In genomic region chr20:25038103-25038410, GRCh38 we compare ENCODE assay signal across 12 cellular contexts. TPM values are rescaled to one million over a fixed set of nuclear protein-coding genes. Genes with fewer than 3 reads are reported as not detected.
DNase-seq lines count a peak whose midpoint lies in the region; ATAC-seq, FAIRE-seq and TF ChIP-seq lines count a peak whose summit lies in the region.
"Had no signal": no experiment of that assay in that cellular context is flagged by ENCODE, and none has a peak within 500 bp of the region (broad histone marks: within the 10 kb centered on the region; RNA-seq: fewer than 3 reads in every experiment).

No MANE protein-coding gene starts in this region.

- peak overlapping the region; percentile 12 to 84 (median 34) for H3K9ac ChIP-seq in skeletal muscle tissue (ENCODE audit: low read depth in 1 of 3, low read length in 3 of 3)
- H3K9ac ChIP-seq: neural progenitor cell had no signal

- no peaks in the 10 kb centered on the region for H3K36me3 Mint-ChIP-seq in CD4-positive, CD25-positive, alpha-beta regulatory T cell
- H3K36me3 Mint-ChIP-seq in activated B cell treated with CpG ODN at 0.5 μM for 24 hours (ENCODE audit: low read depth), result peaks cover 8% of the 10 kb centered on the region
- H3K36me3 Mint-ChIP-seq: neural progenitor cell had no signal

- TF ChIP-seq CTCF in activated B cell treated with CpG ODN at 0.5 μM for 24 hours (IDR thresholded peaks at IDR 0.05), result no peak
- no peak for TF ChIP-seq CTCF in right atrium auricular region (IDR thresholded peaks at IDR 0.05)

- peak overlapping the region; percentile 93 to 98 (median 95) for H3K27ac Mint-ChIP-seq in CD4-positive, CD25-positive, alpha-beta regulatory T cell
- peak overlapping the region; percentile 84 for H3K27ac Mint-ChIP-seq in activated B cell treated with CpG ODN at 0.5 μM for 24 hours
- H3K27ac Mint-ChIP-seq: activated T-helper 1 cell treated with anti-CD3 and anti-CD28 coated beads, Interleukin-12 subunit alpha, Interleukin-12 subunit beta, Interleukin-2, Interleukin-4 antibody, amounts not matched to agents 30 ng/mL and 10 ng/mL and 1 ng/mL, durations not matched to agents 14 hours and 24 hours and 36 hours; neural progenitor cell had no signal

- CTCF ChIA-PET in activated B cell treated with CpG ODN at 0.5 μM for 24 hours (lab: Charles Lee), result interaction anchor here (2.5 kb wide), 1 partner anchor 43 kb away, joined by 10 read pairs; no protein-coding TSS in a partner anchor

- DNase-seq in CD4-positive, CD25-positive, alpha-beta regulatory T cell, result no peak
- no peak for DNase-seq in activated B cell treated with CpG ODN at 0.5 μM for 24 hours
- DNase-seq in right atrium auricular region (ENCODE audit: low spot score), result no peak
- DNase-seq in T-helper 2 cell, result no peak
- DNase-seq in RCC 7860 (ENCODE audit: low spot score), result no peak
- DNase-seq in medulla oblongata (ENCODE audit: extremely low spot score), result no peak

- no peaks in the 10 kb centered on the region for H3K9me3 Mint-ChIP-seq in CD4-positive, CD25-positive, alpha-beta regulatory T cell
- no peaks in the 10 kb centered on the region for H3K9me3 Mint-ChIP-seq in activated B cell treated with CpG ODN at 0.5 μM for 24 hours
- H3K9me3 Mint-ChIP-seq: activated T-helper 1 cell treated with anti-CD3 and anti-CD28 coated beads, Interleukin-12 subunit alpha, Interleukin-12 subunit beta, Interleukin-2, Interleukin-4 antibody, amounts not matched to agents 30 ng/mL and 10 ng/mL and 1 ng/mL, durations not matched to agents 14 hours and 24 hours and 36 hours had no signal

- H3K27me3 ChIP-seq in CD4-positive, CD25-positive, alpha-beta regulatory T cell (ENCODE audit: control insufficient read depth, insufficient read depth, low read length), result no peaks in the 10 kb centered on the region
- H3K27me3 ChIP-seq in right atrium auricular region, result no peaks in the 10 kb centered on the region
- H3K27me3 ChIP-seq in skeletal muscle tissue (ENCODE audit: control insufficient read depth in 3 of 3, insufficient read depth in 3 of 3, low read length in 3 of 3), result no peaks in the 10 kb centered on the region
- H3K27me3 ChIP-seq: neural progenitor cell had no signal

- no peaks in the 10 kb centered on the region for H3K27me3 Mint-ChIP-seq in CD4-positive, CD25-positive, alpha-beta regulatory T cell
- H3K27me3 Mint-ChIP-seq in activated B cell treated with CpG ODN at 0.5 μM for 24 hours, result no peaks in the 10 kb centered on the region

- H3K4me1 ChIP-seq in CD4-positive, CD25-positive, alpha-beta regulatory T cell (ENCODE audit: control insufficient read depth, insufficient read depth, low read length, poor library complexity, severe bottlenecking), result peaks cover 53% of the 10 kb centered on the region
- peaks cover 0 to 94% of the 10 kb centered on the region in 2 donors for H3K4me1 ChIP-seq in right atrium auricular region
- peaks cover 73 to 85% (median 81%) of the 10 kb centered on the region in 3 donors for H3K4me1 ChIP-seq in skeletal muscle tissue (ENCODE audit: control insufficient read depth in 3 of 3, insufficient read depth in 3 of 3, low read length in 3 of 3)

- intact Hi-C loops in activated B cell treated with CpG ODN at 0.5 μM for 24 hours (cut with micrococcal nuclease), result no loop called here

- peak overlapping the region in 3 of 4 donors; percentile 26 to 64 (median 31) for H3K4me3 Mint-ChIP-seq in CD4-positive, CD25-positive, alpha-beta regulatory T cell
- H3K4me3 Mint-ChIP-seq in activated B cell treated with CpG ODN at 0.5 μM for 24 hours, result peak overlapping the region; percentile 20
- H3K4me3 Mint-ChIP-seq: activated T-helper 1 cell treated with anti-CD3 and anti-CD28 coated beads, Interleukin-12 subunit alpha, Interleukin-12 subunit beta, Interleukin-2, Interleukin-4 antibody, amounts not matched to agents 30 ng/mL and 10 ng/mL and 1 ng/mL, durations not matched to agents 14 hours and 24 hours and 36 hours; neural progenitor cell had no signal

- H3K36me3 ChIP-seq in CD4-positive, CD25-positive, alpha-beta regulatory T cell (ENCODE audit: control insufficient read depth, insufficient read depth, low read length), result peaks cover 2% of the 10 kb centered on the region
- H3K36me3 ChIP-seq in right atrium auricular region (no peaks in the 10 kb centered on the region), skeletal muscle tissue (ENCODE audit: control insufficient read depth in 3 of 3, insufficient read depth in 3 of 3, low read length in 3 of 3) (no peaks in the 10 kb centered on the region)
- H3K36me3 ChIP-seq: neural progenitor cell had no signal

- no peak for FAIRE-seq in RCC 7860 (lab: Jason Lieb, UNC)
- FAIRE-seq: GM18507 had no signal

- H3K9me3 ChIP-seq in CD4-positive, CD25-positive, alpha-beta regulatory T cell (ENCODE audit: control insufficient read depth in 2 of 2, low read length in 2 of 2), result no peaks in the 10 kb centered on the region
- no peaks in the 10 kb centered on the region for H3K9me3 ChIP-seq in right atrium auricular region
- no peaks in the 10 kb centered on the region for H3K9me3 ChIP-seq in skeletal muscle tissue (ENCODE audit: control insufficient read depth in 3 of 3, low read length in 3 of 3)

- H3K4me1 Mint-ChIP-seq in CD4-positive, CD25-positive, alpha-beta regulatory T cell, result peaks cover 17 to 76% (median 43%) of the 10 kb centered on the region in 4 donors
- peaks cover 81% of the 10 kb centered on the region for H3K4me1 Mint-ChIP-seq in activated B cell treated with CpG ODN at 0.5 μM for 24 hours

- no peak overlapping the region for H3K4me3 ChIP-seq in CD4-positive, CD25-positive, alpha-beta regulatory T cell (ENCODE audit: low read depth, low read length)
- H3K4me3 ChIP-seq in right atrium auricular region, result no peak overlapping the region
- H3K4me3 ChIP-seq in skeletal muscle tissue (ENCODE audit: low read length in 3 of 3), result peak overlapping the region in 1 of 3 donors; percentile 22
- H3K4me3 ChIP-seq: neural progenitor cell had no signal

- no peak for ATAC-seq in CD4-positive, CD25-positive, alpha-beta regulatory T cell (ENCODE audit: low read depth in 2 of 2)
- no peak for ATAC-seq in activated B cell treated with CpG ODN at 0.5 μM for 24 hours (ENCODE audit: low read depth)
- ATAC-seq in GM18873 (IDR thresholded peaks at IDR 0.05; ENCODE audit: low FRiP score, unreplicated experiment), result no peak

- POLR2A ChIA-PET in activated B cell treated with CpG ODN at 0.5 μM for 24 hours (lab: Charles Lee), result interaction anchor here (1.5 to 4.1 kb wide), 3 partner anchors 15 to 45 kb away, joined by 7 to 40 read pairs (median 14); partner anchors contain the start of genes ACSS1 and APMAP

- peak overlapping the region; percentile 47 for H3K27ac ChIP-seq in CD4-positive, CD25-positive, alpha-beta regulatory T cell (ENCODE audit: insufficient read depth, low read length, poor library complexity, severe bottlenecking)
- peak overlapping the region; percentile 94 to 96 for H3K27ac ChIP-seq in right atrium auricular region
- H3K27ac ChIP-seq in skeletal muscle tissue (ENCODE audit: low read depth, low read length), result peak overlapping the region; percentile 89
- H3K27ac ChIP-seq: neural progenitor cell had no signal

RNA-seq across cellular contexts. Expression of gene ACSS1, which starts 19.9 kb away (rescaled TPM):
- total RNA-seq in CD4-positive, CD25-positive, alpha-beta regulatory T cell, result 38.7 TPM
- polyA plus RNA-seq in CD4-positive, CD25-positive, alpha-beta regulatory T cell, result 10 to 100 TPM; 39.8 to 47.3 (median 40.9) TPM
- total RNA-seq in activated B cell treated with CpG ODN at 0.5 μM for 24 hours (30.5 and 34.4 TPM in 2 replicates), right atrium auricular region (10 to 100 TPM; 25.6 to 26.4 TPM), skeletal muscle tissue (8.9 TPM)

RNA-seq across cellular contexts. Expression of gene VSX1, which starts 43.9 kb away (rescaled TPM):
- not detected for total RNA-seq in CD4-positive, CD25-positive, alpha-beta regulatory T cell
- polyA plus RNA-seq in CD4-positive, CD25-positive, alpha-beta regulatory T cell, result not detected
- not detected in 2 replicates for total RNA-seq in activated B cell treated with CpG ODN at 0.5 μM for 24 hours
- not detected for total RNA-seq in right atrium auricular region
- not detected for total RNA-seq in skeletal muscle tissue
- total RNA-seq: activated T-helper 1 cell treated with anti-CD3 and anti-CD28 coated beads, Interleukin-12 subunit alpha, Interleukin-12 subunit beta, Interleukin-2, Interleukin-4 antibody, amounts not matched to agents 30 ng/mL and 10 ng/mL and 1 ng/mL, durations not matched to agents 14 hours and 24 hours and 36 hours; HT1080 had no signal

RNA-seq across cellular contexts. Expression of gene APMAP, which starts 45.5 kb away (rescaled TPM):
- 28.2 TPM for total RNA-seq in CD4-positive, CD25-positive, alpha-beta regulatory T cell
- polyA plus RNA-seq in CD4-positive, CD25-positive, alpha-beta regulatory T cell, result 10 to 100 TPM; 68.4 to 83.2 (median 72.4) TPM
- total RNA-seq in activated B cell treated with CpG ODN at 0.5 μM for 24 hours (22.3 and 24.9 TPM in 2 replicates), right atrium auricular region (10 to 100 TPM; 30.3 to 30.5 TPM), skeletal muscle tissue (41.2 TPM)
